Comparison of ENCODE assay signal across 32 cellular contexts in the genomic region with DNA sequence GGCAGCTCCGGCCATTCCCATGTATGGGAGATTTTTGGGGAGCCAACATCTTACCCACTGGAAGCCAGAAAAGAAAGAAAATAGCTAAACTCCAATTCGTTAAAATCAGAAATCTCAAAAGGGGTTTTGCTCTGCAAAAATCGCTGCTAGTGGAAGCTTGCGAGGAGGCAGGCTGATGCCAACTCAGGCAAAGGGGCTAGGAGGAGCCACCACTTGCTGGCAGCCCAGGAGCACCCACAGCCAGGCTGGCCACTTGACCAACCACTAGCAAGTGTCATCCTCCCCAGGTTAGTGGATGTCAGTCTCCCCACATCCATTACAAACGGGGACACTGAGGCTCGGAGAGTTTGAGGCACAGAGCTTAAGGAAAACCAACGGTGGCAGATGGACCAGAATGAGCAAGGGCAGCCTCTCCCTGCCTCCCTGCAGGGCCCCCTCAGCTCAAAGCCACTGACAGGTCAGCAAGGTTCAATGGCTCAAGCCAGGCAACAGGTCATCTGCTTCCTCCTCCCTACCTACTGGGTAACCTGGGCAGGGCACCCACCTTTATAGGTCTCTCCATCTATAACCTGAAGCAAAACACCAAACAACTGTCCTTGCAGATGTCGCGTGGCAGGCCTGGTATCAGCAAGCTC. TPM values are rescaled to one million over a fixed set of nuclear protein-coding genes. Genes with fewer than 3 reads are reported as not detected.
DNase-seq lines count a peak whose midpoint lies in the region; ATAC-seq and TF ChIP-seq lines count a peak whose summit lies in the region.
"Had no signal": no experiment of that assay in that cellular context is flagged by ENCODE, and none has a peak within 500 bp of the region (broad histone marks: within the 10 kb centered on the region; RNA-seq: fewer than 3 reads in every experiment).

No MANE protein-coding gene starts in this region.

- intact Hi-C loops in OCI-LY7 (cut with micrococcal nuclease; ENCODE audit: unreplicated experiment): no loop called here

- DNase-seq in OCI-LY7 (ENCODE audit: low spot score) (no peak), neural crest cell (ENCODE audit: low read depth, low spot score) (no peak), left lobe of liver (ENCODE audit: low spot score) (no peak), NCI-H748 (lab: John Stamatoyannopoulos, UW; ENCODE audit: unreplicated experiment) (no peak)
- DNase-seq: ACHN; activated CD8-positive, alpha-beta T cell treated with anti-CD3 and anti-CD28 coated beads, Interleukin-2, amount 10 ng/mL, durations not matched to agents 7 days and 5 days; activated gamma-delta T cell treated with Interleukin-2 at 50 U/mL for 16 hours; activated T-cell treated with anti-CD3 and anti-CD28 coated beads for 4 hours; brain microvascular endothelial cell; Caco-2; DND-41; effector memory CD4-positive, alpha-beta T cell; erythroblast; left colon; NCI-H1417; NCI-H446 treated with DMSO at 0.1 percent for 48 hours; right cardiac atrium; stimulated activated CD4-positive, alpha-beta T cell treated with anti-CD3 and anti-CD28 coated beads, Interleukin-4, amount 100 ng/mL, for 4 hours; stimulated activated naive CD8-positive, alpha-beta T cell treated with anti-CD3 and anti-CD28 coated beads, Interleukin-15, Interleukin-2, amounts not matched to agents 100 U/mL and 50 U/mL, for 24 hours had no signal

- TF ChIP-seq CTCF in DOHH2 (IDR thresholded peaks at IDR 0.05; ENCODE audit: low read depth, low read length, poor library complexity, severe bottlenecking): no peak
- TF ChIP-seq CTCF in OCI-LY7 (conservative IDR thresholded peaks at IDR 0.05; ENCODE audit: low read length): no peak; the same call in 1 of the 2 replicates
- no peak for TF ChIP-seq CTCF in neural crest cell (conservative IDR thresholded peaks at IDR 0.05)

- H3K36me3 Mint-ChIP-seq in neural crest cell (ENCODE audit: low read depth): no peaks in the 10 kb centered on the region
- H3K36me3 Mint-ChIP-seq: natural killer cell treated with Interleukin-12 subunit alpha and Interleukin-12 subunit beta and Interleukin-15 and Interleukin-18, amount 100 ng/mL, for 72 hours had no signal

- H3K9me3 Mint-ChIP-seq in neural crest cell: no peaks in the 10 kb centered on the region
- H3K9me3 Mint-ChIP-seq: natural killer cell treated with Interleukin-12 subunit alpha and Interleukin-12 subunit beta and Interleukin-15 and Interleukin-18, amount 100 ng/mL, for 72 hours had no signal

- H3K79me2 ChIP-seq in DOHH2 (ENCODE audit: control insufficient read depth, low read length): peaks cover 79% of the 10 kb centered on the region
- peaks cover 43% of the 10 kb centered on the region; the same call in 1 of the 2 replicates for H3K79me2 ChIP-seq in OCI-LY7 (ENCODE audit: insufficient read depth, low read depth, low read length)
- H3K79me2 ChIP-seq: parathyroid adenoma had no signal

- H3F3A ChIP-seq in DOHH2 (ENCODE audit: control insufficient read depth, insufficient read depth): peaks cover 35% of the 10 kb centered on the region

- H3K27me3 Mint-ChIP-seq in neural crest cell (ENCODE audit: low read depth): peaks cover 9% of the 10 kb centered on the region

- H3K9me2 ChIP-seq in DOHH2 (replicated peaks; ENCODE audit: control insufficient read depth, low read length): no peaks in the 10 kb centered on the region
- no peaks in the 10 kb centered on the region for H3K9me2 ChIP-seq in OCI-LY7 (ENCODE audit: insufficient read depth, low read length)

- H3K4me3 Mint-ChIP-seq in neural crest cell: no peak overlapping the region
- H3K4me3 Mint-ChIP-seq: activated CD8-positive, alpha-beta T cell treated with anti-CD3 and anti-CD28 coated beads, Interleukin-2, amount 10 ng/mL, durations not matched to agents 7 days and 5 days; GM23338 had no signal

- peak overlapping the region; percentile 98 for H3K27ac ChIP-seq in DOHH2 (ENCODE audit: low read depth, low read length)
- peak overlapping the region; percentile 91 for H3K27ac ChIP-seq in OCI-LY7 (ENCODE audit: low read depth, low read length, poor library complexity, severe bottlenecking)
- H3K27ac ChIP-seq: brain microvascular endothelial cell, HL-60, parathyroid adenoma, thoracic aorta had no signal

- BruUV-seq in OCI-LY7 (replicated peaks; lab: Mats Ljungman, UMichigan): TSS peak; percentile 66

- H4K20me1 ChIP-seq in DOHH2 (ENCODE audit: control insufficient read depth, insufficient read depth, low read depth, low read length): peaks cover 4% of the 10 kb centered on the region; the same call in 1 of the 2 replicates
- no peaks in the 10 kb centered on the region for H4K20me1 ChIP-seq in OCI-LY7 (ENCODE audit: insufficient read depth, low read length)

- H3K4me2 ChIP-seq in DOHH2 (ENCODE audit: low read length) (peak overlapping the region; percentile 86), OCI-LY7 (ENCODE audit: low read length) (peak overlapping the region; percentile 85)
- H3K4me2 ChIP-seq: GM23338 had no signal

- peaks cover 20% of the 10 kb centered on the region for H3K4me1 Mint-ChIP-seq in neural crest cell

- H2AFZ ChIP-seq in OCI-LY7 (ENCODE audit: low read length): no peak overlapping the region
- H2AFZ ChIP-seq: GM23338, parathyroid adenoma had no signal

- POLR2A ChIA-PET in OCI-LY7 (lab: Charles Lee): interaction anchor here (0.9 to 6.2 kb wide), 7 partner anchors 10 to 297 kb away, joined by 3 to 43 read pairs (median 4); a partner anchor contains a TSS

- peaks cover 42% of the 10 kb centered on the region for H3K36me3 ChIP-seq in DOHH2 (ENCODE audit: control insufficient read depth, low read length)
- H3K36me3 ChIP-seq in OCI-LY7 (ENCODE audit: insufficient read depth, low read length): peaks cover 6% of the 10 kb centered on the region; the same call in 1 of the 2 replicates
- H3K36me3 ChIP-seq: brain microvascular endothelial cell, thoracic aorta had no signal

- CTCF ChIA-PET in OCI-LY7 (lab: Charles Lee; ENCODE audit: unreplicated experiment): interaction anchor here (0.6 to 2.2 kb wide), 5 partner anchors 10 to 135 kb away, joined by 3 to 9 read pairs (median 4); a partner anchor contains a TSS

- H3K4me3 ChIP-seq in DOHH2 (ENCODE audit: low read length): peak overlapping the region; percentile 86
- H3K4me3 ChIP-seq in OCI-LY7 (ENCODE audit: low read depth, low read length, poor library complexity, severe bottlenecking): peak overlapping the region; percentile 77
- H3K4me3 ChIP-seq: GM23338, thoracic aorta had no signal

- ATAC-seq in HG02588 (IDR thresholded peaks at IDR 0.05; ENCODE audit: unreplicated experiment): peak; percentile 0
- ATAC-seq in left lobe of liver: no peak
- ATAC-seq in HG02840 (IDR thresholded peaks at IDR 0.05; ENCODE audit: low FRiP score, unreplicated experiment): no peak
- no peak for ATAC-seq in HG02623 (IDR thresholded peaks at IDR 0.05; ENCODE audit: unreplicated experiment)
- ATAC-seq: activated CD4-positive, CD25-positive, alpha-beta regulatory T cell treated with anti-CD3 and anti-CD28 coated beads, Interleukin-2, amount 50 U/mL, for 24 hours; activated CD8-positive, alpha-beta T cell treated with anti-CD3 and anti-CD28 coated beads, Interleukin-2, amount 10 ng/mL, durations not matched to agents 7 days and 5 days; GM23338; HepG2; left colon; Panc1; right cardiac atrium had no signal

- H3K4me1 ChIP-seq in DOHH2 (ENCODE audit: control insufficient read depth, low read length) (peaks cover 80% of the 10 kb centered on the region), OCI-LY7 (ENCODE audit: insufficient read depth, low read length, poor library complexity, severe bottlenecking) (peaks cover 89% of the 10 kb centered on the region)
- H3K4me1 ChIP-seq: Caco-2, parathyroid adenoma had no signal

- H3K9me3 ChIP-seq in DOHH2 (ENCODE audit: control insufficient read depth, insufficient read depth, low read length) (no peaks in the 10 kb centered on the region), OCI-LY7 (ENCODE audit: low read length) (no peaks in the 10 kb centered on the region)
- H3K9me3 ChIP-seq: Caco-2, thoracic aorta had no signal

- peak overlapping the region; percentile 81 for H3K27ac Mint-ChIP-seq in neural crest cell (ENCODE audit: unreplicated experiment)
- H3K27ac Mint-ChIP-seq: activated CD8-positive, alpha-beta T cell treated with anti-CD3 and anti-CD28 coated beads, Interleukin-2, amount 10 ng/mL, durations not matched to agents 7 days and 5 days; natural killer cell treated with Interleukin-12 subunit alpha and Interleukin-12 subunit beta and Interleukin-15 and Interleukin-18, amount 100 ng/mL, for 72 hours had no signal

- H3K27me3 ChIP-seq in DOHH2 (ENCODE audit: control insufficient read depth, low read length): no peaks in the 10 kb centered on the region
- H3K27me3 ChIP-seq: brain microvascular endothelial cell had no signal

RNA-seq across cellular contexts. Expression of a gene that starts 10.8 kb away (rescaled TPM):
- total RNA-seq in OCI-LY7 (2014; rRNA removed; shearing (Covaris generic)): 11.4 and 14.8 TPM in 2 replicates
- 44.5 and 50.8 TPM in 2 replicates for total RNA-seq in OCI-LY7 (2022)
- 0.84 and 1.1 TPM in 2 replicates for total RNA-seq in neural crest cell
- 0.23 TPM for total RNA-seq in left lobe of liver
- total RNA-seq: activated CD8-positive, alpha-beta T cell treated with anti-CD3 and anti-CD28 coated beads, Interleukin-2, amount 10 ng/mL, durations not matched to agents 7 days and 5 days; fibroblast of villous mesenchyme; HepG2 had no signal
